ENCODE assay signal across 12 cellular contexts in the genomic region with DNA sequence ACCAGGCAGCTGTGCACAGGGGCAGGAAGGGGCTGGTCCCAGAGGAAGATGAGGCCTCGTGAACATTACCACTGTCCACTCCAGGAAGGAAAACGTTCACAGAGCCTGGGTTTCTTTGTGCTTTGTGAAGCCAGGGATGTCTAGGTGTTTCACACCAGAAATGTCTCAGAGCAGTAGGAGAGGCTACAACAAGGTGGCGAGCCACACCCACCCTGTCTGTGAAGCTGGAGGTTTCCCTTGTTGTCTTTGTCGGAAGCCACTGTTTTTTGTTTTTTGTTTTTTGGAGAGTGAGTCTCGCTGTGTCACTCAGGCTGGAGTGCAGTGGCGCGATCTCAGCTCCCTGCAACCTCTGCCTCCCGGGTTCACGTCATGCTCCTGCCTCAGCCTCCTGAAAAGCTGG. TPM values are rescaled to one million over a fixed set of nuclear protein-coding genes. Genes with fewer than 3 reads are reported as not detected.
A peak's percentile ranks its signal among the peaks of the same experiment; 100 is the strongest.
DNase-seq lines count a peak whose midpoint lies in the region; ATAC-seq, FAIRE-seq and TF ChIP-seq lines count a peak whose summit lies in the region.
"Not testable (repeated sequence)": the region's sequence is repeated elsewhere in the genome, so short reads cannot be mapped to it uniquely, and the experiment has no call there.
"Had no signal": no experiment of that assay in that cellular context is flagged by ENCODE, and none has a peak within 500 bp of the region (broad histone marks: within the 10 kb centered on the region; RNA-seq: fewer than 3 reads in every experiment).

No MANE protein-coding gene starts in this region.

- POLR2A ChIA-PET in activated CD4-positive, alpha-beta T cell treated with anti-CD3 and anti-CD28 coated beads, Interleukin-2, amount 10 ng/mL, durations not matched to agents 7 days and 5 days (lab: Charles Lee): interaction anchor here (0.6 kb wide), 1 partner anchor 410 kb away, joined by 3 read pairs; no protein-coding TSS in a partner anchor
- POLR2A ChIA-PET in K562 (lab: Yijun Ruan, JAX); HepG2 (lab: Yijun Ruan, JAX): not testable (repeated sequence)

- H3K4me3 ChIP-seq in BLaER1 treated with 17β-estradiol and CSF1 and Interleukin-3, amounts not matched to agents 10 nM and 100 nM; K562; HepG2 (replicated peaks in 1 of 3; ENCODE audit: insufficient read depth in 1 of 3, low read depth in 2 of 3, low read length in 3 of 3): not testable (repeated sequence)

- peak overlapping the region; percentile 89 for H3K27ac Mint-ChIP-seq in activated CD4-positive, alpha-beta T cell treated with anti-CD3 and anti-CD28 coated beads, Interleukin-2, amount 10 ng/mL, durations not matched to agents 7 days and 5 days
- peak overlapping the region; percentile 76 for H3K27ac Mint-ChIP-seq in activated T-cell treated with anti-CD3 and anti-CD28 coated beads, Interleukin-2, amount 50 U/mL, for 24 hours
- H3K27ac Mint-ChIP-seq in activated naive CD4-positive, alpha-beta T cell treated with anti-CD3 and anti-CD28 coated beads, Interleukin-2, amount 10 ng/mL, durations not matched to agents 7 days and 5 days: peak overlapping the region; percentile 97
- peak overlapping the region in 1 of 2 donors; percentile 80 for H3K27ac Mint-ChIP-seq in stimulated activated naive CD8-positive, alpha-beta T cell treated with anti-CD3 and anti-CD28 coated beads, Interleukin-15, amount 100 ng/mL, for 72 hours

- not testable (repeated sequence) for H4K20me1 ChIP-seq in BLaER1 treated with 17β-estradiol and CSF1 and Interleukin-3, amounts not matched to agents 10 nM and 100 nM; K562 (replicated peaks; ENCODE audit: control insufficient read depth, insufficient read depth, low read length); HepG2 (ENCODE audit: insufficient read depth, low read length)

- CTCF ChIA-PET in activated CD4-positive, alpha-beta T cell treated with anti-CD3 and anti-CD28 coated beads, Interleukin-2, amount 10 ng/mL, durations not matched to agents 7 days and 5 days (lab: Charles Lee): interaction anchor here (0.6 to 2.6 kb wide), 2 partner anchors 8 to 301 kb away, joined by 3 to 9 read pairs; no protein-coding TSS in a partner anchor
- CTCF ChIA-PET in activated naive CD4-positive, alpha-beta T cell treated with anti-CD3 and anti-CD28 coated beads, Interleukin-2, amount 10 ng/mL, durations not matched to agents 7 days and 5 days (lab: Charles Lee): interaction anchor here (1.2 kb wide), 1 partner anchor 21 kb away, joined by 3 read pairs; no protein-coding TSS in a partner anchor
- CTCF ChIA-PET in K562 (lab: Yijun Ruan, JAX; ENCODE audit: low intra/inter-chr PET ratio); HepG2 (lab: Yijun Ruan, JAX; ENCODE audit: low intra/inter-chr PET ratio, low total read pairs): not testable (repeated sequence)

- H3K36me3 Mint-ChIP-seq in activated CD4-positive, alpha-beta T cell treated with anti-CD3 and anti-CD28 coated beads, Interleukin-2, amount 10 ng/mL, durations not matched to agents 7 days and 5 days (ENCODE audit: low read depth): peaks cover 24% of the 10 kb centered on the region
- not testable (repeated sequence) for H3K36me3 Mint-ChIP-seq in activated T-cell treated with anti-CD3 and anti-CD28 coated beads, Interleukin-2, amount 50 U/mL, for 24 hours (ENCODE audit: low read depth)
- H3K36me3 Mint-ChIP-seq in activated naive CD4-positive, alpha-beta T cell treated with anti-CD3 and anti-CD28 coated beads, Interleukin-2, amount 10 ng/mL, durations not matched to agents 7 days and 5 days: peaks cover 24% of the 10 kb centered on the region

- not testable (repeated sequence) for H3K27ac ChIP-seq in BLaER1 treated with 17β-estradiol and CSF1 and Interleukin-3, amounts not matched to agents 10 nM and 100 nM; K562 (ENCODE audit: extremely low read depth, low read depth, low read length); HepG2 (ENCODE audit: extremely low read length, insufficient read depth, low read length)

- H3K4me3 Mint-ChIP-seq in activated CD4-positive, alpha-beta T cell treated with anti-CD3 and anti-CD28 coated beads, Interleukin-2, amount 10 ng/mL, durations not matched to agents 7 days and 5 days: peak overlapping the region; percentile 19
- H3K4me3 Mint-ChIP-seq in activated T-cell treated with anti-CD3 and anti-CD28 coated beads, Interleukin-2, amount 50 U/mL, for 24 hours; activated naive CD4-positive, alpha-beta T cell treated with anti-CD3 and anti-CD28 coated beads, Interleukin-2, amount 10 ng/mL, durations not matched to agents 7 days and 5 days: not testable (repeated sequence)
- H3K4me3 Mint-ChIP-seq in stimulated activated naive CD8-positive, alpha-beta T cell treated with anti-CD3 and anti-CD28 coated beads, Interleukin-15, amount 100 ng/mL, for 72 hours: peak overlapping the region; percentile 25 to 35

- not testable (repeated sequence) for H3K79me2 ChIP-seq in K562 (ENCODE audit: control insufficient read depth, insufficient read depth, low read length); HepG2 (ENCODE audit: insufficient read depth, low read length)

- H3K27me3 Mint-ChIP-seq in activated CD4-positive, alpha-beta T cell treated with anti-CD3 and anti-CD28 coated beads, Interleukin-2, amount 10 ng/mL, durations not matched to agents 7 days and 5 days; activated T-cell treated with anti-CD3 and anti-CD28 coated beads, Interleukin-2, amount 50 U/mL, for 24 hours; activated naive CD4-positive, alpha-beta T cell treated with anti-CD3 and anti-CD28 coated beads, Interleukin-2, amount 10 ng/mL, durations not matched to agents 7 days and 5 days; stimulated activated naive CD8-positive, alpha-beta T cell treated with anti-CD3 and anti-CD28 coated beads, Interleukin-15, amount 100 ng/mL, for 72 hours: not testable (repeated sequence)

- not testable (repeated sequence) for TF ChIP-seq RAD21 in K562 (CRISPR knock-in tag; conservative IDR thresholded peaks at IDR 0.05 in 1 of 2, IDR thresholded peaks at IDR 0.05 in 1 of 2); HepG2 (CRISPR knock-in tag; IDR thresholded peaks at IDR 0.05)

- not testable (repeated sequence) for TF ChIP-seq POLR2A in K562 (conservative IDR thresholded peaks at IDR 0.05); HepG2 (IDR thresholded peaks at IDR 0.05; ENCODE audit: insufficient read depth in 1 of 2, low read depth in 2 of 2, low read length in 2 of 2)

- H3K9me1 ChIP-seq in K562 (ENCODE audit: control insufficient read depth, insufficient read depth, low read length): not testable (repeated sequence)

- H3K4me1 Mint-ChIP-seq in activated CD4-positive, alpha-beta T cell treated with anti-CD3 and anti-CD28 coated beads, Interleukin-2, amount 10 ng/mL, durations not matched to agents 7 days and 5 days: peaks cover 52% of the 10 kb centered on the region
- H3K4me1 Mint-ChIP-seq in activated T-cell treated with anti-CD3 and anti-CD28 coated beads, Interleukin-2, amount 50 U/mL, for 24 hours (ENCODE audit: low read depth): peaks cover 36% of the 10 kb centered on the region
- H3K4me1 Mint-ChIP-seq in activated naive CD4-positive, alpha-beta T cell treated with anti-CD3 and anti-CD28 coated beads, Interleukin-2, amount 10 ng/mL, durations not matched to agents 7 days and 5 days: peaks cover 49% of the 10 kb centered on the region
- H3K4me1 Mint-ChIP-seq in stimulated activated naive CD8-positive, alpha-beta T cell treated with anti-CD3 and anti-CD28 coated beads, Interleukin-15, amount 100 ng/mL, for 72 hours: peaks cover 36% of the 10 kb centered on the region

- H3K27me3 ChIP-seq in BLaER1 treated with 17β-estradiol and CSF1 and Interleukin-3, amounts not matched to agents 10 nM and 100 nM; K562 (ENCODE audit: control insufficient read depth in 2 of 2, insufficient read depth in 2 of 2, low read length in 2 of 2); HepG2 (ENCODE audit: control insufficient read depth in 1 of 2, insufficient read depth in 2 of 2, low read length in 2 of 2): not testable (repeated sequence)

- intact Hi-C loops in K562 (cut with micrococcal nuclease); HepG2 (cut with micrococcal nuclease; ENCODE audit: unreplicated experiment): not testable (repeated sequence)

- H3K36me3 ChIP-seq in BLaER1 treated with 17β-estradiol and CSF1 and Interleukin-3, amounts not matched to agents 10 nM and 100 nM; K562 (ENCODE audit: control insufficient read depth, insufficient read depth, low read length); HepG2 (replicated peaks in 1 of 2; ENCODE audit: control insufficient read depth in 1 of 2, insufficient read depth in 2 of 2, low read length in 2 of 2): not testable (repeated sequence)

- WGBS in K562 (ENCODE audit: insufficient coverage, low coverage, missing lambda C conversion rate): 36% methylated on average over 8 of the region's 9 CpGs
- WGBS in HepG2 (ENCODE audit: low lambda C conversion rate): 71% methylated on average over 7 of the region's 9 CpGs

- not testable (repeated sequence) for BruUV-seq in K562 (replicated peaks; lab: Mats Ljungman, UMichigan); HepG2 (replicated peaks; lab: Mats Ljungman, UMichigan)

- H3K4me1 ChIP-seq in BLaER1 treated with 17β-estradiol and CSF1 and Interleukin-3, amounts not matched to agents 10 nM and 100 nM: peaks cover 16 to 34% (median 28%) of the 10 kb centered on the region in 10 experiments
- not testable (repeated sequence) for H3K4me1 ChIP-seq in K562 (replicated peaks in 1 of 2; ENCODE audit: control insufficient read depth in 2 of 2, insufficient read depth in 2 of 2, low read length in 2 of 2)
- peaks cover 13% of the 10 kb centered on the region for H3K4me1 ChIP-seq in HepG2 (ENCODE audit: insufficient read depth, low read length)

- H3K9me3 ChIP-seq in BLaER1 treated with 17β-estradiol and CSF1 and Interleukin-3, amounts not matched to agents 10 nM and 100 nM (replicated peaks in 1 of 11); K562 (replicated peaks; ENCODE audit: control insufficient read depth, insufficient read depth, low read depth, low read length); HepG2 (ENCODE audit: low read length): not testable (repeated sequence)

- FAIRE-seq in K562 (lab: Jason Lieb, UNC); HepG2 (lab: Jason Lieb, UNC): not testable (repeated sequence)

- peak; percentile 48 for DNase-seq in T follicular helper cell (ENCODE audit: low read depth)
- DNase-seq in activated CD4-positive, alpha-beta T cell treated with anti-CD3 and anti-CD28 coated beads, Interleukin-2, amount 10 ng/mL, durations not matched to agents 7 days and 5 days: peak; percentile 61
- DNase-seq in activated T-cell treated with anti-CD3 and anti-CD28 coated beads, Interleukin-2, amount 50 U/mL, for 24 hours; K562 (ENCODE audit: extremely low read depth in 1 of 4, low spot score in 3 of 4); HepG2 (ENCODE audit: low spot score); stimulated activated naive CD8-positive, alpha-beta T cell treated with anti-CD3 and anti-CD28 coated beads, Interleukin-15, amount 100 ng/mL, for 72 hours: not testable (repeated sequence)
- DNase-seq in activated naive CD4-positive, alpha-beta T cell treated with anti-CD3 and anti-CD28 coated beads, Interleukin-2, amount 10 ng/mL, durations not matched to agents 7 days and 5 days: peak; percentile 66

- in situ Hi-C loops in K562 (cut with MboI); HepG2 (cut with HindIII; ENCODE audit: extremely low pct_ligation_motif_present, low pct_unique_long_range_greater_than_20kb): not testable (repeated sequence)

- H3K9ac ChIP-seq in BLaER1 treated with 17β-estradiol and CSF1 and Interleukin-3, amounts not matched to agents 10 nM and 100 nM; K562 (ENCODE audit: insufficient read depth in 1 of 2, low read depth in 2 of 2, low read length in 2 of 2); HepG2 (ENCODE audit: insufficient read depth, low read depth, low read length): not testable (repeated sequence)

- peak; percentile 28; the same call in 1 of the 3 replicates for ATAC-seq in K562
- peak; percentile 20; the same call in 1 of the 3 replicates for ATAC-seq in HepG2
- ATAC-seq in stimulated activated naive CD8-positive, alpha-beta T cell treated with anti-CD3 and anti-CD28 coated beads, Interleukin-15, amount 100 ng/mL, for 72 hours: peak; percentile 58

- TF ChIP-seq EP300 in K562 (IDR thresholded peaks at IDR 0.05; ENCODE audit: low read length); HepG2 (IDR thresholded peaks at IDR 0.05; ENCODE audit: low read depth in 2 of 2, low read length in 2 of 2); HepG2 (CRISPR knock-in tag; IDR thresholded peaks at IDR 0.05; ENCODE audit: borderline replicate concordance): not testable (repeated sequence)

- H3K9me3 Mint-ChIP-seq in activated CD4-positive, alpha-beta T cell treated with anti-CD3 and anti-CD28 coated beads, Interleukin-2, amount 10 ng/mL, durations not matched to agents 7 days and 5 days; activated T-cell treated with anti-CD3 and anti-CD28 coated beads, Interleukin-2, amount 50 U/mL, for 24 hours; activated naive CD4-positive, alpha-beta T cell treated with anti-CD3 and anti-CD28 coated beads, Interleukin-2, amount 10 ng/mL, durations not matched to agents 7 days and 5 days; stimulated activated naive CD8-positive, alpha-beta T cell treated with anti-CD3 and anti-CD28 coated beads, Interleukin-15, amount 100 ng/mL, for 72 hours: not testable (repeated sequence)

- TF ChIP-seq CTCF in K562 (IDR thresholded peaks at IDR 0.05 in 2 of 3, conservative IDR thresholded peaks at IDR 0.05 in 1 of 3; ENCODE audit: insufficient read depth in 2 of 3, low read depth in 1 of 3, low read length in 3 of 3); HepG2 (CRISPR knock-in tag; IDR thresholded peaks at IDR 0.05): not testable (repeated sequence)

- not testable (repeated sequence) for H2AFZ ChIP-seq in K562 (ENCODE audit: low read depth, low read length); HepG2 (ENCODE audit: low read length)

- H3K4me2 ChIP-seq in BLaER1 treated with 17β-estradiol and CSF1 and Interleukin-3, amounts not matched to agents 10 nM and 100 nM: peak overlapping the region in 7 of 11 experiments; percentile 9 to 63 (median 29); a peak in 7 of 22 replicates
- H3K4me2 ChIP-seq in K562 (ENCODE audit: insufficient read depth, low read length); HepG2 (ENCODE audit: low read depth, low read length): not testable (repeated sequence)

RNA-seq across cellular contexts. Expression of gene OCM, which starts 44.4 kb away (rescaled TPM):
- total RNA-seq in activated CD4-positive, alpha-beta T cell treated with anti-CD3 and anti-CD28 coated beads, Interleukin-2, amount 10 ng/mL, durations not matched to agents 7 days and 5 days: 1 to 10 TPM in 1 of 2 experiments, under 1 TPM in 1; 0.72 to 1.6 TPM
- total RNA-seq in K562 (2011; cell fraction: chromatin; rRNA removed; ENCODE audit: low replicate concordance): not detected in 2 replicates
- not detected in 2 replicates for total RNA-seq in K562 (2011; cell fraction: nucleolus; rRNA removed)
- total RNA-seq in K562 (2011; cell fraction: nucleoplasm; rRNA removed): not detected in 2 replicates
- total RNA-seq in K562 (2014; rRNA removed): not detected in 2 replicates
- total RNA-seq in K562 (2014; rRNA removed; fragmentation: Illumina TruSeq; extraction: Trizol): not detected in 2 replicates
- not detected in 2 replicates for total RNA-seq in K562 (2015; rRNA removed; fragmentation: Illumina TruSeq; extraction: Trizol)
- total RNA-seq in K562 (2021): not detected in 2 replicates
- not detected in 2 replicates for polyA plus RNA-seq in K562 (2011; rRNA removed)
- not detected in 2 replicates for polyA plus RNA-seq in K562 (2011; cell fraction: cytosol; rRNA removed)
- not detected in 2 replicates for polyA plus RNA-seq in K562 (2011; cell fraction: nucleus; rRNA removed)
- polyA plus RNA-seq in K562 (2012): not detected in 2 replicates
- polyA plus RNA-seq in K562 (2014; fragmentation: Illumina TruSeq; extraction: Trizol): not detected in 2 replicates
- not detected for polyA plus RNA-seq in K562 (2014; fragmentation: Nextera tagmentation; extraction: Ambion mirVana)
- polyA plus RNA-seq in K562 (2014; rRNA removed): not detected in 2 replicates
- polyA minus RNA-seq in K562 (2011; rRNA and poly(A)+ RNA removed): not detected in 2 replicates
- not detected in 2 replicates for polyA minus RNA-seq in K562 (2011; cell fraction: cytosol; rRNA and poly(A)+ RNA removed)
- not detected in 2 replicates for polyA minus RNA-seq in K562 (2011; cell fraction: nucleus; rRNA and poly(A)+ RNA removed)
- not detected in 2 replicates for total RNA-seq in HepG2 (2016; rRNA removed; fragmentation: Illumina TruSeq; extraction: Trizol)
- total RNA-seq in HepG2 (2016; cell fraction: cytosol; rRNA removed; fragmentation: Illumina TruSeq; extraction: Trizol; ENCODE audit: low read depth): not detected in 2 replicates
- total RNA-seq in HepG2 (2016; cell fraction: insoluble cytoplasmic fraction; rRNA removed; fragmentation: Illumina TruSeq; extraction: Trizol): not detected in 2 replicates
- total RNA-seq in HepG2 (2016; cell fraction: membrane; rRNA removed; fragmentation: Illumina TruSeq; extraction: Trizol): not detected in 2 replicates
- not detected in 2 replicates for total RNA-seq in HepG2 (2016; cell fraction: nucleus; rRNA removed; fragmentation: Illumina TruSeq; extraction: Trizol)
- polyA plus RNA-seq in HepG2 (2011; rRNA removed): not detected in 2 replicates
- not detected in 2 replicates for polyA plus RNA-seq in HepG2 (2011; cell fraction: cytosol; rRNA removed)
- not detected in 2 replicates for polyA plus RNA-seq in HepG2 (2011; cell fraction: nucleus; rRNA removed)
- polyA plus RNA-seq in HepG2 (2012): not detected in 2 replicates
- not detected in 2 replicates for polyA plus RNA-seq in HepG2 (2016; cell fraction: cytosol; fragmentation: Illumina TruSeq; extraction: Trizol; ENCODE audit: low read depth)
- not detected in 2 replicates for polyA plus RNA-seq in HepG2 (2016; cell fraction: insoluble cytoplasmic fraction; fragmentation: Illumina TruSeq; extraction: Trizol; ENCODE audit: low read depth)
- polyA plus RNA-seq in HepG2 (2016; cell fraction: membrane; fragmentation: Illumina TruSeq; extraction: Trizol; ENCODE audit: low read depth): not detected in 2 replicates
- not detected in 2 replicates for polyA plus RNA-seq in HepG2 (2016; cell fraction: nucleus; fragmentation: Illumina TruSeq; extraction: Trizol; ENCODE audit: insufficient read depth, low read depth)
- not detected in 2 replicates for polyA minus RNA-seq in HepG2 (2011; rRNA and poly(A)+ RNA removed; ENCODE audit: low replicate concordance)
- polyA minus RNA-seq in HepG2 (2011; cell fraction: cytosol; rRNA and poly(A)+ RNA removed): not detected in 2 replicates
- not detected in 2 replicates for polyA minus RNA-seq in HepG2 (2011; cell fraction: nucleus; rRNA and poly(A)+ RNA removed)
- total RNA-seq: GM23248, NCI-H460, Peyer's patch had no signal
- polyA plus RNA-seq: AG04450, GM23248 had no signal

RNA-seq across cellular contexts. Expression of gene RNF216, which starts 54.7 kb away (rescaled TPM):
- 10 to 100 TPM; 37.1 to 41.5 TPM for total RNA-seq in activated CD4-positive, alpha-beta T cell treated with anti-CD3 and anti-CD28 coated beads, Interleukin-2, amount 10 ng/mL, durations not matched to agents 7 days and 5 days
- 121 and 161 TPM in 2 replicates for total RNA-seq in K562 (2011; cell fraction: chromatin; rRNA removed; ENCODE audit: low replicate concordance)
- total RNA-seq in K562 (2011; cell fraction: nucleolus; rRNA removed): 71.5 and 73.4 TPM in 2 replicates
- 64.7 and 80.1 TPM in 2 replicates for total RNA-seq in K562 (2011; cell fraction: nucleoplasm; rRNA removed)
- total RNA-seq in K562 (2014; rRNA removed) (18.9 and 19.1 TPM in 2 replicates), K562 (2014; rRNA removed; fragmentation: Illumina TruSeq; extraction: Trizol) (23.4 and 24.0 TPM in 2 replicates), K562 (2015; rRNA removed; fragmentation: Illumina TruSeq; extraction: Trizol) (25.5 and 27.0 TPM in 2 replicates), K562 (2021) (30.6 and 31.5 TPM in 2 replicates), HepG2 (2016; rRNA removed; fragmentation: Illumina TruSeq; extraction: Trizol) (25.9 and 29.4 TPM in 2 replicates)
- polyA plus RNA-seq in K562 (2011; rRNA removed) (31.3 and 35.0 TPM in 2 replicates), K562 (2014; fragmentation: Illumina TruSeq; extraction: Trizol) (24.7 and 25.5 TPM in 2 replicates), K562 (2014; fragmentation: Nextera tagmentation; extraction: Ambion mirVana) (1 to 10 TPM; 5.0 to 8.8 TPM), K562 (2014; rRNA removed) (28.6 and 32.1 TPM in 2 replicates), HepG2 (2011; rRNA removed) (26.3 and 29.9 TPM in 2 replicates)
- polyA plus RNA-seq in K562 (2011; cell fraction: cytosol; rRNA removed): 17.2 and 17.8 TPM in 2 replicates
- 91.1 and 92.7 TPM in 2 replicates for polyA plus RNA-seq in K562 (2011; cell fraction: nucleus; rRNA removed)
- polyA plus RNA-seq in K562 (2012): 19.2 and 26.1 TPM in 2 replicates
- polyA minus RNA-seq in K562 (2011; rRNA and poly(A)+ RNA removed): 48.7 and 53.2 TPM in 2 replicates
- 20.9 and 22.3 TPM in 2 replicates for polyA minus RNA-seq in K562 (2011; cell fraction: cytosol; rRNA and poly(A)+ RNA removed)
- polyA minus RNA-seq in K562 (2011; cell fraction: nucleus; rRNA and poly(A)+ RNA removed): 38.4 and 70.9 TPM in 2 replicates
- 11.5 TPM in 2 replicates for total RNA-seq in HepG2 (2016; cell fraction: cytosol; rRNA removed; fragmentation: Illumina TruSeq; extraction: Trizol; ENCODE audit: low read depth)
- 26.8 TPM in 2 replicates for total RNA-seq in HepG2 (2016; cell fraction: insoluble cytoplasmic fraction; rRNA removed; fragmentation: Illumina TruSeq; extraction: Trizol)
- total RNA-seq in HepG2 (2016; cell fraction: membrane; rRNA removed; fragmentation: Illumina TruSeq; extraction: Trizol): 11.3 and 11.5 TPM in 2 replicates
- total RNA-seq in HepG2 (2016; cell fraction: nucleus; rRNA removed; fragmentation: Illumina TruSeq; extraction: Trizol): 32.0 and 34.9 TPM in 2 replicates
- 12.8 and 13.0 TPM in 2 replicates for polyA plus RNA-seq in HepG2 (2011; cell fraction: cytosol; rRNA removed)
- polyA plus RNA-seq in HepG2 (2011; cell fraction: nucleus; rRNA removed): 93.5 and 108 TPM in 2 replicates
- 21.1 and 27.6 TPM in 2 replicates for polyA plus RNA-seq in HepG2 (2012)
- polyA plus RNA-seq in HepG2 (2016; cell fraction: cytosol; fragmentation: Illumina TruSeq; extraction: Trizol; ENCODE audit: low read depth): 0.68 and 1.1 TPM in 2 replicates
- 15.4 and 19.9 TPM in 2 replicates for polyA plus RNA-seq in HepG2 (2016; cell fraction: insoluble cytoplasmic fraction; fragmentation: Illumina TruSeq; extraction: Trizol; ENCODE audit: low read depth)
- 1.9 and 2.4 TPM in 2 replicates for polyA plus RNA-seq in HepG2 (2016; cell fraction: membrane; fragmentation: Illumina TruSeq; extraction: Trizol; ENCODE audit: low read depth)
- 31.3 and 33.3 TPM in 2 replicates for polyA plus RNA-seq in HepG2 (2016; cell fraction: nucleus; fragmentation: Illumina TruSeq; extraction: Trizol; ENCODE audit: insufficient read depth, low read depth)
- polyA minus RNA-seq in HepG2 (2011; rRNA and poly(A)+ RNA removed; ENCODE audit: low replicate concordance): 28.8 and 31.6 TPM in 2 replicates
- 16.4 and 20.3 TPM in 2 replicates for polyA minus RNA-seq in HepG2 (2011; cell fraction: cytosol; rRNA and poly(A)+ RNA removed)
- 51.5 and 65.4 TPM in 2 replicates for polyA minus RNA-seq in HepG2 (2011; cell fraction: nucleus; rRNA and poly(A)+ RNA removed)
